2 cellular contexts compared by ENCODE assay signal in genomic region chr15:98690272-98690671, GRCh38.
TF ChIP-seq lines count a peak whose summit lies in the region.

No MANE protein-coding gene starts in this region.

TF ChIP-seq in IMR-90, 13 proteins besides CTCF, POLR2A, EP300 and RAD21 (continued from another document):
- TF ChIP-seq NFE2L2 (IDR thresholded peaks at IDR 0.05; ENCODE audit: low read depth, low read length) (no peak), MXI1 (IDR thresholded peaks at IDR 0.05; ENCODE audit: borderline replicate concordance, low read depth, low read length) (no peak), USF2 (IDR thresholded peaks at IDR 0.05; ENCODE audit: low read depth, low read length) (no peak), RFX5 (IDR thresholded peaks at IDR 0.05; ENCODE audit: low read depth, low read length) (no peak), FOS (IDR thresholded peaks at IDR 0.05; ENCODE audit: low read depth, low read length) (no peak)

TF ChIP-seq in SK-N-SH, 30 proteins besides CTCF, POLR2A, EP300 and RAD21 (continued from another document):
- no peak for TF ChIP-seq TAF1 (IDR thresholded peaks at IDR 0.05; ENCODE audit: borderline replicate concordance, low read depth, low read length)
- TF ChIP-seq GABPA (IDR thresholded peaks at IDR 0.05; ENCODE audit: low read depth): no peak
- TF ChIP-seq SMC3 (IDR thresholded peaks at IDR 0.05; ENCODE audit: low read depth, low read length): no peak
- no peak for TF ChIP-seq PBX3 (IDR thresholded peaks at IDR 0.05)
